In the genomic region with DNA sequence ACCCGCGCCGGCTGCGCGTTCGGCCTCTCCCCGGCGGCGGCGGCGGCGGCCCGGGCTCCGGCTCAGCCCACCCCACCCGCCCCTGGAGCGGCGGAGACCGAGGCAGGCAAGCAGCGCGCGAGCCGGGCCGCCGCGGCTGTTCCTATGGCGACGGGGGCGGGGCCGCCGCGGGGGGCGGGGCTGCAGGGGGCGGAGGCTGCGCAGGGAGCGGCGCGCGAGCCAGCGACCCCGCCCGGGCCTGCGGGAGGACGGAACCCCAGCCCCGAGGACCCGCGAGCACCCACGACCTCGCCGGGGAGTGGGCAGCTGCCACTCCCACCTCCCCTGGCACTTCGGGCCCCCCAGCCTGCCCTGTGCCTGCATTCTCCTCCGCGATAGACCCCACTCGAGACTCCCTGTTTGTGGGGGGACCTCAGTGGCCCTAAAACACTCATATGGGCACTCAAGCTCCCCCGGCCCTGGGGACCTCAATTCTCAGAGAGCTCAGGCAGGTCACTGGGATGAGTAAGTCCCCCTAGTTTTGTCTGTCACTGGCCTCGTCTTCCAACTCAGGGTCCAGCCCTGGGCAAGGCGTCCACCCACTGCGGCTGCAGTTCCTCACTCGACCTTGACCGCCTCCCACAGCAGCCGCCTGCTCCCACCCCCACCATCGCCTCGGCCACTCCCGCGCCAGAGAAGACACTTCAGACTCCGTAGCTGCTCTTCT, we compare ENCODE assay signal across 1 cellular context.
TF ChIP-seq lines count a peak whose summit lies in the region.

A gene (minus strand): TSS at position 115 of the 706 bp plus-strand sequence. CDS start 597 bp downstream, outside the sequence.

TF ChIP-seq in K562, 482 proteins besides CTCF, POLR2A, EP300 and RAD21 (continued from another document and continues in another):
- TF ChIP-seq LEF1 (IDR thresholded peaks at IDR 0.05) (0 out of 2 replicates have a peak, but pooled peaks have one; percentile 12), PCBP1 (IDR thresholded peaks at IDR 0.05; ENCODE audit: low read depth, low read length, poor library complexity, severe bottlenecking) (no peak), GATAD2B (IDR thresholded peaks at IDR 0.05; ENCODE audit: borderline replicate concordance) (no peak), FOXK2 (conservative IDR thresholded peaks at IDR 0.05 in 1 of 2, IDR thresholded peaks at IDR 0.05 in 1 of 2; ENCODE audit: low read depth in 2 of 2) (no peak), ZBTB1 (CRISPR knock-in tag; IDR thresholded peaks at IDR 0.05; ENCODE audit: borderline replicate concordance, low read depth) (no peak; the same call in 1 of the 2 replicates), ZNF24 (IDR thresholded peaks at IDR 0.05) (no peak), NFIC (IDR thresholded peaks at IDR 0.05) (no peak), ZNF695 (CRISPR knock-in tag; IDR thresholded peaks at IDR 0.05) (peak; percentile 75; the same call in 1 of the 2 replicates), HDAC6 (IDR thresholded peaks at IDR 0.05; ENCODE audit: low read depth, low read length) (no peak), TCFL5 (CRISPR knock-in tag; conservative IDR thresholded peaks at IDR 0.05) (no peak), EWSR1 (IDR thresholded peaks at IDR 0.05; ENCODE audit: borderline replicate concordance, low read depth, partially characterized antibody) (no peak), CBX8 (IDR thresholded peaks at IDR 0.05; ENCODE audit: borderline replicate concordance, extremely low read depth, low read depth, low read length, poor library complexity, severe bottlenecking) (no peak), NCOR1 (IDR thresholded peaks at IDR 0.05) (no peak), MCM2 (IDR thresholded peaks at IDR 0.05; ENCODE audit: low read depth) (no peak), ZNF165 (CRISPR knock-in tag; IDR thresholded peaks at IDR 0.05; ENCODE audit: borderline replicate concordance) (no peak), RBM25 (IDR thresholded peaks at IDR 0.05; ENCODE audit: low read depth, low read length, severe bottlenecking) (no peak), SRSF3 (IDR thresholded peaks at IDR 0.05; ENCODE audit: insufficient read depth, low read length) (no peak), LARP7 (IDR thresholded peaks at IDR 0.05) (no peak), ESRRA (IDR thresholded peaks at IDR 0.05; ENCODE audit: borderline replicate concordance, low read depth) (0 out of 2 replicates have a peak, but pooled peaks have one; percentile 23), ZSCAN32 (CRISPR knock-in tag; IDR thresholded peaks at IDR 0.05) (0 out of 2 replicates have a peak, but pooled peaks have one; percentile 15), THRAP3 (IDR thresholded peaks at IDR 0.05; ENCODE audit: borderline replicate concordance) (no peak), TAF1 (IDR thresholded peaks at IDR 0.05; ENCODE audit: control insufficient read depth, extremely low read depth, insufficient read depth, low read length, severe bottlenecking) (no peak), NCOA4 (IDR thresholded peaks at IDR 0.05; ENCODE audit: partially characterized antibody) (no peak), ZNF583 (CRISPR knock-in tag; IDR thresholded peaks at IDR 0.05) (no peak), POLR2G (IDR thresholded peaks at IDR 0.05; ENCODE audit: low read depth, low read length) (peak; percentile 76), NCOA6 (IDR thresholded peaks at IDR 0.05) (no peak), NR2F6 (CRISPR knock-in tag; IDR thresholded peaks at IDR 0.05) (0 out of 2 replicates have a peak, but pooled peaks have one; percentile 13), HMG20B (CRISPR knock-in tag; IDR thresholded peaks at IDR 0.05) (no peak), CBX5 (IDR thresholded peaks at IDR 0.05; ENCODE audit: borderline replicate concordance, low read depth) (no peak), GABPB2 (CRISPR knock-in tag; conservative IDR thresholded peaks at IDR 0.05) (no peak; the same call in 1 of the 2 replicates), ATF1 (CRISPR knock-in tag; IDR thresholded peaks at IDR 0.05) (no peak), ATF1 (tag; IDR thresholded peaks at IDR 0.05) (peak; percentile 26; the same call in 1 of the 2 replicates), HDGF (IDR thresholded peaks at IDR 0.05) (no peak)
- TF ChIP-seq, protein P1, sequence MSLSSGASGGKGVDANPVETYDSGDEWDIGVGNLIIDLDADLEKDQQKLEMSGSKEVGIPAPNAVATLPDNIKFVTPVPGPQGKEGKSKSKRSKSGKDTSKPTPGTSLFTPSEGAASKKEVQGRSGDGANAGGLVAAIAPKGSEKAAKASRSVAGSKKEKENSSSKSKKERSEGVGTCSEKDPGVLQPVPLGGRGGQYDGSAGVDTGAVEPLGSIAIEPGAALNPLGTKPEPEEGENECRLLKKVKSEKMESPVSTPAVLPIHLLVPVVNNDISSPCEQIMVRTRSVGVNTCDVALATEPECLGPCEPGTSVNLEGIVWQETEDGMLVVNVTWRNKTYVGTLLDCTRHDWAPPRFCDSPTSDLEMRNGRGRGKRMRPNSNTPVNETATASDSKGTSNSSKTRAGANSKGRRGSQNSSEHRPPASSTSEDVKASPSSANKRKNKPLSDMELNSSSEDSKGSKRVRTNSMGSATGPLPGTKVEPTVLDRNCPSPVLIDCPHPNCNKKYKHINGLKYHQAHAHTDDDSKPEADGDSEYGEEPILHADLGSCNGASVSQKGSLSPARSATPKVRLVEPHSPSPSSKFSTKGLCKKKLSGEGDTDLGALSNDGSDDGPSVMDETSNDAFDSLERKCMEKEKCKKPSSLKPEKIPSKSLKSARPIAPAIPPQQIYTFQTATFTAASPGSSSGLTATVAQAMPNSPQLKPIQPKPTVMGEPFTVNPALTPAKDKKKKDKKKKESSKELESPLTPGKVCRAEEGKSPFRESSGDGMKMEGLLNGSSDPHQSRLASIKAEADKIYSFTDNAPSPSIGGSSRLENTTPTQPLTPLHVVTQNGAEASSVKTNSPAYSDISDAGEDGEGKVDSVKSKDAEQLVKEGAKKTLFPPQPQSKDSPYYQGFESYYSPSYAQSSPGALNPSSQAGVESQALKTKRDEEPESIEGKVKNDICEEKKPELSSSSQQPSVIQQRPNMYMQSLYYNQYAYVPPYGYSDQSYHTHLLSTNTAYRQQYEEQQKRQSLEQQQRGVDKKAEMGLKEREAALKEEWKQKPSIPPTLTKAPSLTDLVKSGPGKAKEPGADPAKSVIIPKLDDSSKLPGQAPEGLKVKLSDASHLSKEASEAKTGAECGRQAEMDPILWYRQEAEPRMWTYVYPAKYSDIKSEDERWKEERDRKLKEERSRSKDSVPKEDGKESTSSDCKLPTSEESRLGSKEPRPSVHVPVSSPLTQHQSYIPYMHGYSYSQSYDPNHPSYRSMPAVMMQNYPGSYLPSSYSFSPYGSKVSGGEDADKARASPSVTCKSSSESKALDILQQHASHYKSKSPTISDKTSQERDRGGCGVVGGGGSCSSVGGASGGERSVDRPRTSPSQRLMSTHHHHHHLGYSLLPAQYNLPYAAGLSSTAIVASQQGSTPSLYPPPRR (CRISPR knock-in tag; IDR thresholded peaks at IDR 0.05; ENCODE audit: borderline replicate concordance): no peak
- TF ChIP-seq, protein P2, sequence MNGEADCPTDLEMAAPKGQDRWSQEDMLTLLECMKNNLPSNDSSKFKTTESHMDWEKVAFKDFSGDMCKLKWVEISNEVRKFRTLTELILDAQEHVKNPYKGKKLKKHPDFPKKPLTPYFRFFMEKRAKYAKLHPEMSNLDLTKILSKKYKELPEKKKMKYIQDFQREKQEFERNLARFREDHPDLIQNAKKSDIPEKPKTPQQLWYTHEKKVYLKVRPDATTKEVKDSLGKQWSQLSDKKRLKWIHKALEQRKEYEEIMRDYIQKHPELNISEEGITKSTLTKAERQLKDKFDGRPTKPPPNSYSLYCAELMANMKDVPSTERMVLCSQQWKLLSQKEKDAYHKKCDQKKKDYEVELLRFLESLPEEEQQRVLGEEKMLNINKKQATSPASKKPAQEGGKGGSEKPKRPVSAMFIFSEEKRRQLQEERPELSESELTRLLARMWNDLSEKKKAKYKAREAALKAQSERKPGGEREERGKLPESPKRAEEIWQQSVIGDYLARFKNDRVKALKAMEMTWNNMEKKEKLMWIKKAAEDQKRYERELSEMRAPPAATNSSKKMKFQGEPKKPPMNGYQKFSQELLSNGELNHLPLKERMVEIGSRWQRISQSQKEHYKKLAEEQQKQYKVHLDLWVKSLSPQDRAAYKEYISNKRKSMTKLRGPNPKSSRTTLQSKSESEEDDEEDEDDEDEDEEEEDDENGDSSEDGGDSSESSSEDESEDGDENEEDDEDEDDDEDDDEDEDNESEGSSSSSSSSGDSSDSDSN (IDR thresholded peaks at IDR 0.05; ENCODE audit: borderline replicate concordance in 1 of 2, low read depth in 2 of 2, low read length in 2 of 2): no peak
- TF ChIP-seq, protein P3, sequence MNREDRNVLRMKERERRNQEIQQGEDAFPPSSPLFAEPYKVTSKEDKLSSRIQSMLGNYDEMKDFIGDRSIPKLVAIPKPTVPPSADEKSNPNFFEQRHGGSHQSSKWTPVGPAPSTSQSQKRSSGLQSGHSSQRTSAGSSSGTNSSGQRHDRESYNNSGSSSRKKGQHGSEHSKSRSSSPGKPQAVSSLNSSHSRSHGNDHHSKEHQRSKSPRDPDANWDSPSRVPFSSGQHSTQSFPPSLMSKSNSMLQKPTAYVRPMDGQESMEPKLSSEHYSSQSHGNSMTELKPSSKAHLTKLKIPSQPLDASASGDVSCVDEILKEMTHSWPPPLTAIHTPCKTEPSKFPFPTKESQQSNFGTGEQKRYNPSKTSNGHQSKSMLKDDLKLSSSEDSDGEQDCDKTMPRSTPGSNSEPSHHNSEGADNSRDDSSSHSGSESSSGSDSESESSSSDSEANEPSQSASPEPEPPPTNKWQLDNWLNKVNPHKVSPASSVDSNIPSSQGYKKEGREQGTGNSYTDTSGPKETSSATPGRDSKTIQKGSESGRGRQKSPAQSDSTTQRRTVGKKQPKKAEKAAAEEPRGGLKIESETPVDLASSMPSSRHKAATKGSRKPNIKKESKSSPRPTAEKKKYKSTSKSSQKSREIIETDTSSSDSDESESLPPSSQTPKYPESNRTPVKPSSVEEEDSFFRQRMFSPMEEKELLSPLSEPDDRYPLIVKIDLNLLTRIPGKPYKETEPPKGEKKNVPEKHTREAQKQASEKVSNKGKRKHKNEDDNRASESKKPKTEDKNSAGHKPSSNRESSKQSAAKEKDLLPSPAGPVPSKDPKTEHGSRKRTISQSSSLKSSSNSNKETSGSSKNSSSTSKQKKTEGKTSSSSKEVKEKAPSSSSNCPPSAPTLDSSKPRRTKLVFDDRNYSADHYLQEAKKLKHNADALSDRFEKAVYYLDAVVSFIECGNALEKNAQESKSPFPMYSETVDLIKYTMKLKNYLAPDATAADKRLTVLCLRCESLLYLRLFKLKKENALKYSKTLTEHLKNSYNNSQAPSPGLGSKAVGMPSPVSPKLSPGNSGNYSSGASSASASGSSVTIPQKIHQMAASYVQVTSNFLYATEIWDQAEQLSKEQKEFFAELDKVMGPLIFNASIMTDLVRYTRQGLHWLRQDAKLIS (CRISPR knock-in tag; IDR thresholded peaks at IDR 0.05): no peak
- TF ChIP-seq, protein P4, sequence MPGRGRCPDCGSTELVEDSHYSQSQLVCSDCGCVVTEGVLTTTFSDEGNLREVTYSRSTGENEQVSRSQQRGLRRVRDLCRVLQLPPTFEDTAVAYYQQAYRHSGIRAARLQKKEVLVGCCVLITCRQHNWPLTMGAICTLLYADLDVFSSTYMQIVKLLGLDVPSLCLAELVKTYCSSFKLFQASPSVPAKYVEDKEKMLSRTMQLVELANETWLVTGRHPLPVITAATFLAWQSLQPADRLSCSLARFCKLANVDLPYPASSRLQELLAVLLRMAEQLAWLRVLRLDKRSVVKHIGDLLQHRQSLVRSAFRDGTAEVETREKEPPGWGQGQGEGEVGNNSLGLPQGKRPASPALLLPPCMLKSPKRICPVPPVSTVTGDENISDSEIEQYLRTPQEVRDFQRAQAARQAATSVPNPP (IDR thresholded peaks at IDR 0.05; ENCODE audit: borderline replicate concordance, insufficient read depth, insufficient read length): no peak
- TF ChIP-seq, protein P5, sequence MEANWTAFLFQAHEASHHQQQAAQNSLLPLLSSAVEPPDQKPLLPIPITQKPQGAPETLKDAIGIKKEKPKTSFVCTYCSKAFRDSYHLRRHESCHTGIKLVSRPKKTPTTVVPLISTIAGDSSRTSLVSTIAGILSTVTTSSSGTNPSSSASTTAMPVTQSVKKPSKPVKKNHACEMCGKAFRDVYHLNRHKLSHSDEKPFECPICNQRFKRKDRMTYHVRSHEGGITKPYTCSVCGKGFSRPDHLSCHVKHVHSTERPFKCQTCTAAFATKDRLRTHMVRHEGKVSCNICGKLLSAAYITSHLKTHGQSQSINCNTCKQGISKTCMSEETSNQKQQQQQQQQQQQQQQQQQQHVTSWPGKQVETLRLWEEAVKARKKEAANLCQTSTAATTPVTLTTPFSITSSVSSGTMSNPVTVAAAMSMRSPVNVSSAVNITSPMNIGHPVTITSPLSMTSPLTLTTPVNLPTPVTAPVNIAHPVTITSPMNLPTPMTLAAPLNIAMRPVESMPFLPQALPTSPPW (CRISPR knock-in tag; IDR thresholded peaks at IDR 0.05): peak; percentile 51
- TF ChIP-seq, protein P6, sequence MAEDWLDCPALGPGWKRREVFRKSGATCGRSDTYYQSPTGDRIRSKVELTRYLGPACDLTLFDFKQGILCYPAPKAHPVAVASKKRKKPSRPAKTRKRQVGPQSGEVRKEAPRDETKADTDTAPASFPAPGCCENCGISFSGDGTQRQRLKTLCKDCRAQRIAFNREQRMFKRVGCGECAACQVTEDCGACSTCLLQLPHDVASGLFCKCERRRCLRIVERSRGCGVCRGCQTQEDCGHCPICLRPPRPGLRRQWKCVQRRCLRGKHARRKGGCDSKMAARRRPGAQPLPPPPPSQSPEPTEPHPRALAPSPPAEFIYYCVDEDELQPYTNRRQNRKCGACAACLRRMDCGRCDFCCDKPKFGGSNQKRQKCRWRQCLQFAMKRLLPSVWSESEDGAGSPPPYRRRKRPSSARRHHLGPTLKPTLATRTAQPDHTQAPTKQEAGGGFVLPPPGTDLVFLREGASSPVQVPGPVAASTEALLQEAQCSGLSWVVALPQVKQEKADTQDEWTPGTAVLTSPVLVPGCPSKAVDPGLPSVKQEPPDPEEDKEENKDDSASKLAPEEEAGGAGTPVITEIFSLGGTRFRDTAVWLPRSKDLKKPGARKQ (CRISPR knock-in tag; IDR thresholded peaks at IDR 0.05): no peak
- TF ChIP-seq, protein P7, sequence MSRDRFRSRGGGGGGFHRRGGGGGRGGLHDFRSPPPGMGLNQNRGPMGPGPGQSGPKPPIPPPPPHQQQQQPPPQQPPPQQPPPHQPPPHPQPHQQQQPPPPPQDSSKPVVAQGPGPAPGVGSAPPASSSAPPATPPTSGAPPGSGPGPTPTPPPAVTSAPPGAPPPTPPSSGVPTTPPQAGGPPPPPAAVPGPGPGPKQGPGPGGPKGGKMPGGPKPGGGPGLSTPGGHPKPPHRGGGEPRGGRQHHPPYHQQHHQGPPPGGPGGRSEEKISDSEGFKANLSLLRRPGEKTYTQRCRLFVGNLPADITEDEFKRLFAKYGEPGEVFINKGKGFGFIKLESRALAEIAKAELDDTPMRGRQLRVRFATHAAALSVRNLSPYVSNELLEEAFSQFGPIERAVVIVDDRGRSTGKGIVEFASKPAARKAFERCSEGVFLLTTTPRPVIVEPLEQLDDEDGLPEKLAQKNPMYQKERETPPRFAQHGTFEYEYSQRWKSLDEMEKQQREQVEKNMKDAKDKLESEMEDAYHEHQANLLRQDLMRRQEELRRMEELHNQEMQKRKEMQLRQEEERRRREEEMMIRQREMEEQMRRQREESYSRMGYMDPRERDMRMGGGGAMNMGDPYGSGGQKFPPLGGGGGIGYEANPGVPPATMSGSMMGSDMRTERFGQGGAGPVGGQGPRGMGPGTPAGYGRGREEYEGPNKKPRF (IDR thresholded peaks at IDR 0.05; ENCODE audit: low read depth, low read length): no peak
- TF ChIP-seq, protein P8, sequence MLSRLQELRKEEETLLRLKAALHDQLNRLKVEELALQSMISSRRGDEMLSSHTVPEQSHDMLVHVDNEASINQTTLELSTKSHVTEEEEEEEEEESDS (CRISPR knock-in tag; IDR thresholded peaks at IDR 0.05): no peak
